In the genomic region with DNA sequence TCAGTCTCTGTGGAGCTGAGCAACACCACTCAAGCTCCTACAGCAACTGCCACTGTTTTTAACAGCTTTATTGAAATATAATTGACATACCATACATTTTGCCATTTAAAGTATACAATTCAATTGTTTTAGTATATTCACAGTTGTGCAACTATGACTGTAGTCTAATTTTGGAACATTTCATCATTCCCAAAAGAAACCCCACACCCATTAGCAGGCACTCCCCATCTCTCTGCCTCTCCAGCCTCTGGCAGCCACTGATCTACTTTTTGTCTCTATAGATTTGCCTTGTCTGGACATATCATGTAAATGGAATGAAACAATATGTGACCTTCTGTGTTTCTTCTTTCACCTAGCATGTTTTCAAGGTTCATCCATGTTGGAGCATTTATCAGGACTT, we compare ENCODE assay signal across 21 cellular contexts. TPM values are rescaled to one million over a fixed set of nuclear protein-coding genes. Genes with fewer than 3 reads are reported as not detected.
DNase-seq lines count a peak whose midpoint lies in the region; ATAC-seq and TF ChIP-seq lines count a peak whose summit lies in the region.
"Had no signal": no experiment of that assay in that cellular context is flagged by ENCODE, and none has a peak within 500 bp of the region (broad histone marks: within the 10 kb centered on the region; RNA-seq: fewer than 3 reads in every experiment).

No MANE protein-coding gene starts in this region.

- H3K27me3 ChIP-seq in left ventricle myocardium inferior (ENCODE audit: low read depth) (no peaks in the 10 kb centered on the region), right cardiac atrium (ENCODE audit: control insufficient read depth, insufficient read depth) (no peaks in the 10 kb centered on the region), adipocyte (replicated peaks; ENCODE audit: control insufficient read depth, insufficient read depth, low read length) (no peaks in the 10 kb centered on the region), thoracic aorta (replicated peaks; ENCODE audit: insufficient read depth) (no peaks in the 10 kb centered on the region), A673 (replicated peaks; ENCODE audit: insufficient read depth, low read depth, low read length, poor library complexity) (no peaks in the 10 kb centered on the region)
- H3K27me3 ChIP-seq: right lobe of liver, SJSA1 had no signal

- intact Hi-C loops in left ventricle myocardium inferior (cut with micrococcal nuclease) (no loop called here), right cardiac atrium (cut with DNase I) (no loop called here), A673 (cut with micrococcal nuclease; ENCODE audit: unreplicated experiment) (no loop called here)

- H3K9me3 ChIP-seq in left ventricle myocardium inferior (replicated peaks): no peaks in the 10 kb centered on the region
- H3K9me3 ChIP-seq in right cardiac atrium (ENCODE audit: control insufficient read depth, low read length): no peaks in the 10 kb centered on the region
- H3K9me3 ChIP-seq in adipocyte (ENCODE audit: control insufficient read depth, low read length): no peaks in the 10 kb centered on the region
- H3K9me3 ChIP-seq in thoracic aorta: no peaks in the 10 kb centered on the region
- H3K9me3 ChIP-seq in A673 (ENCODE audit: low read depth, low read length, poor library complexity, severe bottlenecking): no peaks in the 10 kb centered on the region
- H3K9me3 ChIP-seq: right lobe of liver, SJSA1 had no signal

- POLR2A ChIA-PET in A673 (lab: Charles Lee; ENCODE audit: low non-redundant PET): no interaction called here

- H3K27ac ChIP-seq in left ventricle myocardium inferior (replicated peaks) (peak overlapping the region; percentile 5), right cardiac atrium (ENCODE audit: low read length) (no peak overlapping the region), thoracic aorta (peak overlapping the region; percentile 26 to 29), A673 (ENCODE audit: low read depth, low read length, poor library complexity, severe bottlenecking) (no peak overlapping the region)
- H3K27ac ChIP-seq: C4-2B, right lobe of liver, SJSA1 had no signal

- DNase-seq in left ventricle myocardium inferior (no peak), right cardiac atrium (no peak), adipocyte (ENCODE audit: low read depth) (peak; percentile 87), fibroblast of villous mesenchyme (ENCODE audit: low read depth) (peak; percentile 32), thoracic aorta (ENCODE audit: low spot score) (no peak), A673 (ENCODE audit: low spot score) (no peak)
- DNase-seq in stimulated activated CD4-positive, alpha-beta T cell treated with anti-CD3 and anti-CD28 coated beads, Interleukin-2, amount 100 ng/mL, for 48 hours: no peak
- DNase-seq: activated CD4-positive, alpha-beta T cell treated with anti-CD3 and anti-CD28 coated beads for 36 hours; activated naive CD4-positive, alpha-beta T cell treated with anti-CD3 and anti-CD28 coated beads, Interleukin-2, amount 50 U/mL, for 16 hours; activated T-cell treated with anti-CD3 and anti-CD28 coated beads, Interleukin-2, amount 50 U/mL, for 72 hours; anterior cingulate cortex; central memory CD4-positive, alpha-beta T cell; glutamatergic neuron; MM.1S; NCI-H187; NCI-H69; right lobe of liver; T-helper 1 cell had no signal

- CTCF ChIA-PET in A673 (lab: Charles Lee): no interaction called here

- TF ChIP-seq CTCF in left ventricle myocardium inferior (IDR thresholded peaks at IDR 0.05; ENCODE audit: borderline replicate concordance) (no peak), fibroblast of villous mesenchyme (IDR thresholded peaks at IDR 0.05; ENCODE audit: insufficient read depth, low read depth, low read length) (no peak), thoracic aorta (IDR thresholded peaks at IDR 0.05) (no peak), A673 (conservative IDR thresholded peaks at IDR 0.05; ENCODE audit: low read depth, low read length) (no peak)

- H3K36me3 ChIP-seq in left ventricle myocardium inferior: no peaks in the 10 kb centered on the region
- H3K36me3 ChIP-seq in adipocyte (ENCODE audit: control insufficient read depth, insufficient read depth, low read length, severe bottlenecking): no peaks in the 10 kb centered on the region
- no peaks in the 10 kb centered on the region for H3K36me3 ChIP-seq in thoracic aorta
- no peaks in the 10 kb centered on the region for H3K36me3 ChIP-seq in A673 (ENCODE audit: insufficient read depth, low read length, poor library complexity, severe bottlenecking)
- H3K36me3 ChIP-seq: right lobe of liver had no signal

- no peak for ATAC-seq in right cardiac atrium
- ATAC-seq in thoracic aorta (ENCODE audit: insufficient number of reproducible peaks, low FRiP score, low read depth): no peak
- ATAC-seq in GM21367 (IDR thresholded peaks at IDR 0.05; ENCODE audit: unreplicated experiment): no peak
- ATAC-seq: activated CD4-positive, alpha-beta T cell treated with anti-CD3 and anti-CD28 coated beads for 36 hours; activated T-cell treated with anti-CD3 and anti-CD28 coated beads, Interleukin-2, amount 50 U/mL, for 72 hours had no signal

- no peak overlapping the region for H3K9ac ChIP-seq in adipocyte (ENCODE audit: low read length)

- no TSS peak for BruUV-seq in A673 (replicated peaks; lab: Mats Ljungman, UMichigan)

- H3K4me3 ChIP-seq in left ventricle myocardium inferior: no peak overlapping the region
- H3K4me3 ChIP-seq in right cardiac atrium (ENCODE audit: low read length): no peak overlapping the region
- H3K4me3 ChIP-seq in adipocyte (ENCODE audit: low read length): peak overlapping the region; percentile 18
- H3K4me3 ChIP-seq in fibroblast of villous mesenchyme (ENCODE audit: low read depth, low read length): no peak overlapping the region
- H3K4me3 ChIP-seq in thoracic aorta: no peak overlapping the region
- H3K4me3 ChIP-seq in A673 (ENCODE audit: low read depth, low read length, poor library complexity, severe bottlenecking): no peak overlapping the region
- H3K4me3 ChIP-seq: right lobe of liver, SJSA1 had no signal

- H3K4me1 ChIP-seq in left ventricle myocardium inferior (peaks cover 77% of the 10 kb centered on the region), right cardiac atrium (ENCODE audit: control insufficient read depth, insufficient read depth, low read length) (peaks cover 16% of the 10 kb centered on the region), adipocyte (ENCODE audit: control insufficient read depth, insufficient read depth, low read length) (peaks cover 37% of the 10 kb centered on the region), thoracic aorta (ENCODE audit: control insufficient read depth in 1 of 2, low read depth in 2 of 2) (peaks cover 26 to 73% of the 10 kb centered on the region in 2 donors), A673 (ENCODE audit: insufficient read depth, low read length, poor library complexity, severe bottlenecking) (peaks cover 3% of the 10 kb centered on the region)

RNA-seq across cellular contexts. Expression of gene RUSC2, which starts 43.5 kb away (rescaled TPM):
- total RNA-seq in left ventricle myocardium inferior (27.5 TPM), right cardiac atrium (10 to 100 TPM; 30.7 to 41.4 (median 35.5) TPM), fibroblast of villous mesenchyme (24.2 and 33.2 TPM in 2 replicates), thoracic aorta (100 to 1,000 TPM in 1 of 2 donors, 10 to 100 TPM in 1; 89.8 to 124 TPM), A673 (2021) (19.4 and 22.2 TPM in 2 replicates)
- polyA plus RNA-seq in right cardiac atrium: 23.6 TPM

Comparison
In these comparisons a context has a peak if more than half of its experiments do, and no peak if none do; other contexts are left out.
1. H3K27ac ChIP-seq: peak in left ventricle myocardium inferior (single experiment) and thoracic aorta (2 of 2); none in right cardiac atrium (single experiment) and A673 (single experiment).
2. DNase-seq: peak in adipocyte (single experiment) and fibroblast of villous mesenchyme (single experiment); none in left ventricle myocardium inferior (single experiment), right cardiac atrium (0 of 3), thoracic aorta (single experiment), stimulated activated CD4-positive, alpha-beta T cell treated with anti-CD3 and anti-CD28 coated beads, Interleukin-2, amount 100 ng/mL, for 48 hours (0 of 2) and A673 (single experiment).